Comparison of ENCODE assay signal across 18 cellular contexts in genomic region chr22:45887202-45888131, GRCh38.
DNase-seq lines count a peak whose midpoint lies in the region; ATAC-seq and TF ChIP-seq lines count a peak whose summit lies in the region.
"Had no signal": no experiment of that assay in that cellular context is flagged by ENCODE, and none has a peak within 500 bp of the region (broad histone marks: within the 10 kb centered on the region; RNA-seq: fewer than 3 reads in every experiment).

No MANE protein-coding gene starts in this region.

- H3K4me3 ChIP-seq in upper lobe of left lung = no peak overlapping the region
- H3K4me3 ChIP-seq: dorsolateral prefrontal cortex, Peyer's patch had no signal

- DNase-seq in DMS153 (lab: John Stamatoyannopoulos, UW) (peak; percentile 23), DMS153 treated with DMSO at 0.1 percent for 48 hours (lab: John Stamatoyannopoulos, UW; ENCODE audit: unreplicated experiment) (no peak), WTC11 (ENCODE audit: low spot score) (peak; percentile 6), kidney tubule cell (ENCODE audit: low spot score) (peak; percentile 62), upper lobe of left lung (peak; percentile 80 to 83), RKO (ENCODE audit: low spot score) (no peak), EL (no peak)
- DNase-seq: activated CD4-positive, alpha-beta memory T cell treated with anti-CD3 and anti-CD28 coated beads for 36 hours; CD4-positive, alpha-beta T cell; immature natural killer cell; NCI-H1436; Peyer's patch; stimulated activated naive CD4-positive, alpha-beta T cell had no signal

- TF ChIP-seq EP300 in upper lobe of left lung (IDR thresholded peaks at IDR 0.05) = no peak

- ATAC-seq in WTC11 (no peak), upper lobe of left lung (ENCODE audit: low FRiP score in 2 of 2) (peak in 1 of 2 donors; percentile 12), GM21737 (IDR thresholded peaks at IDR 0.05; ENCODE audit: unreplicated experiment) (no peak)
- ATAC-seq: activated T-helper 17 cell treated with anti-CD3 and anti-CD28 coated beads, Interleukin-2, amount 50 U/mL, for 72 hours; T-helper 17 cell had no signal

- no peak overlapping the region for H3K27ac ChIP-seq in upper lobe of left lung
- H3K27ac ChIP-seq: 22Rv1, dorsolateral prefrontal cortex, Peyer's patch had no signal

- peaks cover 0 to 4% (median 0%) of the 10 kb centered on the region in 4 donors for H3K4me1 ChIP-seq in upper lobe of left lung
- H3K4me1 ChIP-seq: Peyer's patch had no signal

- H3K27ac Mint-ChIP-seq in WTC11 = no peak overlapping the region
- H3K27ac Mint-ChIP-seq: activated CD4-positive, alpha-beta memory T cell treated with anti-CD3 and anti-CD28 coated beads for 36 hours; activated T-helper 17 cell treated with anti-CD3 and anti-CD28 coated beads, Interleukin-2, amount 50 U/mL, for 72 hours; CD4-positive, alpha-beta T cell; immature natural killer cell; T-helper 17 cell had no signal

- no peak for TF ChIP-seq POLR2A in upper lobe of left lung (IDR thresholded peaks at IDR 0.05)

- CTCF ChIA-PET in WTC11 (lab: Charles Lee) = no interaction called here

- no peaks in the 10 kb centered on the region for H3K36me3 Mint-ChIP-seq in WTC11
- H3K36me3 Mint-ChIP-seq: activated CD4-positive, alpha-beta memory T cell treated with anti-CD3 and anti-CD28 coated beads for 36 hours; immature natural killer cell had no signal

- no peaks in the 10 kb centered on the region for H3K36me3 ChIP-seq in upper lobe of left lung
- H3K36me3 ChIP-seq: Peyer's patch had no signal

- WGBS in upper lobe of left lung, 2 donors = 74 to 84% methylated on average over 9 to 21 of the region's 22 CpGs

- TF ChIP-seq CTCF in WTC11 (IDR thresholded peaks at IDR 0.05) = no peak
- TF ChIP-seq CTCF in upper lobe of left lung (IDR thresholded peaks at IDR 0.05) = no peak

- no peaks in the 10 kb centered on the region for H3K9me3 Mint-ChIP-seq in WTC11
- H3K9me3 Mint-ChIP-seq: activated CD4-positive, alpha-beta memory T cell treated with anti-CD3 and anti-CD28 coated beads for 36 hours; activated T-helper 17 cell treated with anti-CD3 and anti-CD28 coated beads, Interleukin-2, amount 50 U/mL, for 72 hours; CD4-positive, alpha-beta T cell; immature natural killer cell had no signal

- H3K9me3 ChIP-seq in upper lobe of left lung = no peaks in the 10 kb centered on the region
- H3K9me3 ChIP-seq: Peyer's patch had no signal

- POLR2A ChIA-PET in WTC11 (lab: Charles Lee) = no interaction called here

- peaks cover 2% of the 10 kb centered on the region for H3K27me3 Mint-ChIP-seq in WTC11 (ENCODE audit: low read depth)

- H3K27me3 ChIP-seq in upper lobe of left lung = peaks cover 0 to 6% (median 2%) of the 10 kb centered on the region in 4 donors
- H3K27me3 ChIP-seq: Peyer's patch had no signal

- no peaks in the 10 kb centered on the region for H3K4me1 Mint-ChIP-seq in WTC11
- H3K4me1 Mint-ChIP-seq: activated T-helper 17 cell treated with anti-CD3 and anti-CD28 coated beads, Interleukin-2, amount 50 U/mL, for 72 hours; immature natural killer cell had no signal

- H3K4me3 Mint-ChIP-seq in WTC11 = no peak overlapping the region
- H3K4me3 Mint-ChIP-seq: activated CD4-positive, alpha-beta memory T cell treated with anti-CD3 and anti-CD28 coated beads for 36 hours; activated T-helper 17 cell treated with anti-CD3 and anti-CD28 coated beads, Interleukin-2, amount 50 U/mL, for 72 hours; CD4-positive, alpha-beta T cell; immature natural killer cell; T-helper 17 cell had no signal

TF ChIP-seq in WTC11, 78 proteins besides CTCF, POLR2A, EP300 and RAD21:
- TF ChIP-seq OVOL2 (CRISPR knock-in tag; IDR thresholded peaks at IDR 0.05; ENCODE audit: borderline replicate concordance) = no peak
- TF ChIP-seq USF2 (CRISPR knock-in tag; IDR thresholded peaks at IDR 0.05) = no peak
- peak; percentile 73 for TF ChIP-seq ZBTB43 (CRISPR knock-in tag; IDR thresholded peaks at IDR 0.05)
TF ChIP-seq in WTC11: peak in this region for 1.

Comparison
In these comparisons a context has a peak if more than half of its experiments do, and no peak if none do; other contexts are left out.
1. DNase-seq: peak in DMS153 (single experiment), WTC11 (single experiment), kidney tubule cell (single experiment) and upper lobe of left lung (2 of 2); none in DMS153 treated with DMSO at 0.1 percent for 48 hours (single experiment), RKO (single experiment) and EL (single experiment).